Comparison of ENCODE assay signal across 21 cellular contexts in genomic region chr2:109689973-109690372, GRCh38.
A peak's percentile ranks its signal among the peaks of the same experiment; 100 is the strongest.
DNase-seq lines count a peak whose midpoint lies in the region; ATAC-seq, FAIRE-seq and TF ChIP-seq lines count a peak whose summit lies in the region.
"Had no signal": no experiment of that assay in that cellular context is flagged by ENCODE, and none has a peak within 500 bp of the region (broad histone marks: within the 10 kb centered on the region; RNA-seq: fewer than 3 reads in every experiment).

No MANE protein-coding gene starts in this region.

- H3K4me3 ChIP-seq in Caco-2 (ENCODE audit: low read depth, low read length) = no peak overlapping the region
- no peak overlapping the region for H3K4me3 ChIP-seq in coronary artery
- no peak overlapping the region for H3K4me3 ChIP-seq in lower lobe of right lung
- no peak overlapping the region for H3K4me3 ChIP-seq in skin epidermis

- POLR2A ChIA-PET in Caco-2 (lab: Charles Lee) = interaction anchor here (0.6 to 2.4 kb wide), 4 partner anchors 8 to 76 kb away, joined by 3 to 29 read pairs (median 7); partner anchors contain the start of genes SEPTIN10 and SOWAHC

- peak overlapping the region; percentile 86 for H3K27ac Mint-ChIP-seq in Caco-2 (ENCODE audit: unreplicated experiment)
- H3K27ac Mint-ChIP-seq: activated naive CD4-positive, alpha-beta T cell treated with anti-CD3 and anti-CD28 coated beads, Interleukin-2, amount 50 U/mL, for 24 hours; HFFc6 had no signal

- TF ChIP-seq POLR2A in H54 (IDR thresholded peaks at IDR 0.05; ENCODE audit: low read depth, low read length) = no peak

- no peaks in the 10 kb centered on the region for H3K9me3 ChIP-seq in Caco-2
- no peaks in the 10 kb centered on the region for H3K9me3 ChIP-seq in lower lobe of right lung

- H3K4me1 ChIP-seq in Caco-2 (peaks cover 60% of the 10 kb centered on the region), lower lobe of right lung (peaks cover 48% of the 10 kb centered on the region)

- no peaks in the 10 kb centered on the region for H3K36me3 ChIP-seq in Caco-2 (ENCODE audit: control insufficient read depth, insufficient read depth, low read length)
- no peaks in the 10 kb centered on the region for H3K36me3 ChIP-seq in lower lobe of right lung

- DNase-seq in Caco-2 (peak in 1 of 2 experiments; percentile 26), coronary artery (ENCODE audit: low spot score) (no peak), lower lobe of right lung (no peak), DMS114 treated with DMSO at 0.1 percent for 48 hours (lab: John Stamatoyannopoulos, UW; ENCODE audit: unreplicated experiment) (no peak), NCI-H345 (lab: John Stamatoyannopoulos, UW) (no peak), H54 (ENCODE audit: insufficient read length, low spot score) (no peak), dedifferentiated amniotic fluid mesenchymal stem cell (ENCODE audit: extremely low spot score) (no peak)
- DNase-seq: ACHN; activated CD4-positive, alpha-beta T cell treated with anti-CD3 and anti-CD28 coated beads for 1 hour; DMS79; HFFc6; KBM-7; kidney glomerular epithelial cell; NCI-H1694 treated with DMSO at 0.1 percent for 48 hours; nucleus accumbens; stimulated activated naive CD8-positive, alpha-beta T cell treated with anti-CD3 and anti-CD28 coated beads, Interleukin-15, Interleukin-2, amounts not matched to agents 100 U/mL and 50 U/mL, for 24 hours had no signal

- H3K27me3 ChIP-seq in Caco-2 (replicated peaks; ENCODE audit: control insufficient read depth, insufficient read depth, low read length) (no peaks in the 10 kb centered on the region), lower lobe of right lung (ENCODE audit: low read depth) (no peaks in the 10 kb centered on the region)

- H3K27ac ChIP-seq in coronary artery (peak overlapping the region; percentile 19 to 91), lower lobe of right lung (peak overlapping the region; percentile 82), skin epidermis (peak overlapping the region in 18 of 21 experiments; percentile 5 to 82 (median 71))
- H3K27ac ChIP-seq: SK-N-MC had no signal

- peak overlapping the region; percentile 7 for H3K4me3 Mint-ChIP-seq in Caco-2 (ENCODE audit: unreplicated experiment)
- H3K4me3 Mint-ChIP-seq: activated naive CD4-positive, alpha-beta T cell treated with anti-CD3 and anti-CD28 coated beads, Interleukin-2, amount 50 U/mL, for 24 hours; HFFc6 had no signal

- TF ChIP-seq CTCF in Caco-2 (IDR thresholded peaks at IDR 0.05; ENCODE audit: insufficient read depth in 1 of 2, low read depth in 1 of 2, low read length in 1 of 2, severe bottlenecking in 1 of 2, unreplicated experiment in 1 of 2) (no peak), coronary artery (IDR thresholded peaks at IDR 0.05) (no peak), lower lobe of right lung (IDR thresholded peaks at IDR 0.05) (no peak)

- H3K4me1 Mint-ChIP-seq in Caco-2 (ENCODE audit: low read depth, unreplicated experiment) = peaks cover 50% of the 10 kb centered on the region
- H3K4me1 Mint-ChIP-seq: activated naive CD4-positive, alpha-beta T cell treated with anti-CD3 and anti-CD28 coated beads, Interleukin-2, amount 50 U/mL, for 24 hours had no signal

- ATAC-seq in lower lobe of right lung = no peak
- ATAC-seq: Panc1; stimulated activated naive CD8-positive, alpha-beta T cell treated with anti-CD3 and anti-CD28 coated beads, Interleukin-15, Interleukin-2, amounts not matched to agents 100 U/mL and 50 U/mL, for 24 hours had no signal

- FAIRE-seq in H54 (lab: Jason Lieb, UNC) = no peak
- FAIRE-seq: colon had no signal

- BruUV-seq in Caco-2 (replicated peaks; lab: Mats Ljungman, UMichigan) = no TSS peak

- H3K36me3 Mint-ChIP-seq in Caco-2 (ENCODE audit: insufficient read depth, unreplicated experiment) = peaks cover 7% of the 10 kb centered on the region
- H3K36me3 Mint-ChIP-seq: activated naive CD4-positive, alpha-beta T cell treated with anti-CD3 and anti-CD28 coated beads, Interleukin-2, amount 50 U/mL, for 24 hours had no signal

- no peaks in the 10 kb centered on the region for H3K27me3 Mint-ChIP-seq in Caco-2 (ENCODE audit: insufficient read depth, unreplicated experiment)
- H3K27me3 Mint-ChIP-seq: activated naive CD4-positive, alpha-beta T cell treated with anti-CD3 and anti-CD28 coated beads, Interleukin-2, amount 50 U/mL, for 24 hours had no signal

- no peaks in the 10 kb centered on the region for H3K9me3 Mint-ChIP-seq in Caco-2 (ENCODE audit: unreplicated experiment)
- H3K9me3 Mint-ChIP-seq: activated naive CD4-positive, alpha-beta T cell treated with anti-CD3 and anti-CD28 coated beads, Interleukin-2, amount 50 U/mL, for 24 hours; HFFc6 had no signal

- CTCF ChIA-PET in Caco-2 (lab: Charles Lee) = interaction anchor here (0.6 to 2.4 kb wide), 9 partner anchors 9 to 144 kb away, joined by 3 to 11 read pairs (median 3); no protein-coding TSS in a partner anchor

- intact Hi-C loops in Caco-2 (cut with micrococcal nuclease; ENCODE audit: unreplicated experiment) = loop anchor here (1.0 to 2.0 kb wide), 5 partner anchors 13 to 75 kb away; partner anchors contain the start of gene SOWAHC
- intact Hi-C loops in lower lobe of right lung (cut with DNase I) = no loop called here
